1 cellular context compared by ENCODE assay signal in the genomic region with DNA sequence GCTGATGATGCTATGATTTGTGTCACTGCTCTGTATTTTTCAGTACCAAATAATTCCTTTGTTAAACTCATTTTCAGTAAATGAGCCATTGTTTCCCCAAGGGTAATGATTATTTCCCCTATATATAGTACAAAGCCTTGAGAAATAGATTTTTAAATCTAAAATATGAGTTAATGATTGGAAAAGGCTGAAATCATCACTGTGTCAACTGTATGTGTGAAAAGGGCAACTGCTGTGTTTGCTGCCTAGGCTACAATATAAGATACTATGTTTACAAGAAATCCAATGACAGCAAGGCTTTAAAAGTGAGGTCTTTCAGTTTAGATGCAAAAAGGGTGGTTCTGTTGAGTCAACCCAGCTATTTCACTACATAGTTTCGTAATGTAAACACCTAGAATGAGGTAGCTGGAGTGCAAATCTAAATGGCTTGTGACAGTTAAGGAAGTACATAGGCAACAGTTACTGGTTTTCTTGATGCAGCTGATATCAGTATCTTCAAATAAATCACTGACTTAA.
TF ChIP-seq lines count a peak whose summit lies in the region.

No MANE protein-coding gene starts in this region.

TF ChIP-seq in GM23338, 12 proteins besides CTCF, POLR2A, EP300 and RAD21 (continued from another document):
- TF ChIP-seq, protein P1, sequence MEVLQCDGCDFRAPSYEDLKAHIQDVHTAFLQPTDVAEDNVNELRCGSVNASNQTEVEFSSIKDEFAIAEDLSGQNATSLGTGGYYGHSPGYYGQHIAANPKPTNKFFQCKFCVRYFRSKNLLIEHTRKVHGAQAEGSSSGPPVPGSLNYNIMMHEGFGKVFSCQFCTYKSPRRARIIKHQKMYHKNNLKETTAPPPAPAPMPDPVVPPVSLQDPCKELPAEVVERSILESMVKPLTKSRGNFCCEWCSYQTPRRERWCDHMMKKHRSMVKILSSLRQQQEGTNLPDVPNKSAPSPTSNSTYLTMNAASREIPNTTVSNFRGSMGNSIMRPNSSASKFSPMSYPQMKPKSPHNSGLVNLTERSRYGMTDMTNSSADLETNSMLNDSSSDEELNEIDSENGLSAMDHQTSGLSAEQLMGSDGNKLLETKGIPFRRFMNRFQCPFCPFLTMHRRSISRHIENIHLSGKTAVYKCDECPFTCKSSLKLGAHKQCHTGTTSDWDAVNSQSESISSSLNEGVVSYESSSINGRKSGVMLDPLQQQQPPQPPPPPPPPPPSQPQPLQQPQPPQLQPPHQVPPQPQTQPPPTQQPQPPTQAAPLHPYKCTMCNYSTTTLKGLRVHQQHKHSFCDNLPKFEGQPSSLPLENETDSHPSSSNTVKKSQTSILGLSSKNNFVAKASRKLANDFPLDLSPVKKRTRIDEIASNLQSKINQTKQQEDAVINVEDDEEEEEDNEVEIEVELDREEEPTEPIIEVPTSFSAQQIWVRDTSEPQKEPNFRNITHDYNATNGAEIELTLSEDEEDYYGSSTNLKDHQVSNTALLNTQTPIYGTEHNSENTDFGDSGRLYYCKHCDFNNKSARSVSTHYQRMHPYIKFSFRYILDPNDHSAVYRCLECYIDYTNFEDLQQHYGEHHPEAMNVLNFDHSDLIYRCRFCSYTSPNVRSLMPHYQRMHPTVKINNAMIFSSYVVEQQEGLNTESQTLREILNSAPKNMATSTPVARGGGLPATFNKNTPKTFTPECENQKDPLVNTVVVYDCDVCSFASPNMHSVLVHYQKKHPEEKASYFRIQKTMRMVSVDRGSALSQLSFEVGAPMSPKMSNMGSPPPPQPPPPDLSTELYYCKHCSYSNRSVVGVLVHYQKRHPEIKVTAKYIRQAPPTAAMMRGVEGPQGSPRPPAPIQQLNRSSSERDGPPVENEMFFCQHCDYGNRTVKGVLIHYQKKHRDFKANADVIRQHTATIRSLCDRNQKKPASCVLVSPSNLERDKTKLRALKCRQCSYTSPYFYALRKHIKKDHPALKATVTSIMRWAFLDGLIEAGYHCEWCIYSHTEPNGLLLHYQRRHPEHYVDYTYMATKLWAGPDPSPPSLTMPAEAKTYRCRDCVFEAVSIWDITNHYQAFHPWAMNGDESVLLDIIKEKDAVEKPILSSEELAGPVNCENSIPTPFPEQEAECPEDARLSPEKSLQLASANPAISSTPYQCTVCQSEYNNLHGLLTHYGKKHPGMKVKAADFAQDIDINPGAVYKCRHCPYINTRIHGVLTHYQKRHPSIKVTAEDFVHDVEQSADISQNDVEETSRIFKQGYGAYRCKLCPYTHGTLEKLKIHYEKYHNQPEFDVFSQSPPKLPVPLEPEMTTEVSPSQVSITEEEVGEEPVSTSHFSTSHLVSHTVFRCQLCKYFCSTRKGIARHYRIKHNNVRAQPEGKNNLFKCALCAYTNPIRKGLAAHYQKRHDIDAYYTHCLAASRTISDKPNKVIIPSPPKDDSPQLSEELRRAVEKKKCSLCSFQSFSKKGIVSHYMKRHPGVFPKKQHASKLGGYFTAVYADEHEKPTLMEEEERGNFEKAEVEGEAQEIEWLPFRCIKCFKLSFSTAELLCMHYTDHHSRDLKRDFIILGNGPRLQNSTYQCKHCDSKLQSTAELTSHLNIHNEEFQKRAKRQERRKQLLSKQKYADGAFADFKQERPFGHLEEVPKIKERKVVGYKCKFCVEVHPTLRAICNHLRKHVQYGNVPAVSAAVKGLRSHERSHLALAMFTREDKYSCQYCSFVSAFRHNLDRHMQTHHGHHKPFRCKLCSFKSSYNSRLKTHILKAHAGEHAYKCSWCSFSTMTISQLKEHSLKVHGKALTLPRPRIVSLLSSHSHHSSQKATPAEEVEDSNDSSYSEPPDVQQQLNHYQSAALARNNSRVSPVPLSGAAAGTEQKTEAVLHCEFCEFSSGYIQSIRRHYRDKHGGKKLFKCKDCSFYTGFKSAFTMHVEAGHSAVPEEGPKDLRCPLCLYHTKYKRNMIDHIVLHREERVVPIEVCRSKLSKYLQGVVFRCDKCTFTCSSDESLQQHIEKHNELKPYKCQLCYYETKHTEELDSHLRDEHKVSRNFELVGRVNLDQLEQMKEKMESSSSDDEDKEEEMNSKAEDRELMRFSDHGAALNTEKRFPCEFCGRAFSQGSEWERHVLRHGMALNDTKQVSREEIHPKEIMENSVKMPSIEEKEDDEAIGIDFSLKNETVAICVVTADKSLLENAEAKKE (CRISPR knock-in tag; IDR thresholded peaks at IDR 0.05), result no peak
- no peak for TF ChIP-seq ZNF114 (CRISPR knock-in tag; IDR thresholded peaks at IDR 0.05)
- no peak for TF ChIP-seq STAT1 (IDR thresholded peaks at IDR 0.05; ENCODE audit: unreplicated experiment)
- TF ChIP-seq NANOG (IDR thresholded peaks at IDR 0.05; ENCODE audit: borderline replicate concordance), result no peak
